In genomic region chr4:93139118-93139517, GRCh38 we compare ENCODE assay signal across 37 cellular contexts.
"Had no signal": no experiment of that assay in that cellular context is flagged by ENCODE, and none has a peak within 500 bp of the region (broad histone marks: within the 10 kb centered on the region; RNA-seq: fewer than 3 reads in every experiment).

No MANE protein-coding gene starts in this region.

- H3K27me3 Mint-ChIP-seq: activated CD4-positive, alpha-beta memory T cell treated with anti-CD3 and anti-CD28 coated beads, Interleukin-2, amount 10 ng/mL, durations not matched to agents 7 days and 5 days; activated CD8-positive, alpha-beta memory T cell treated with anti-CD3 and anti-CD28 coated beads, Interleukin-2, amount 10 ng/mL, durations not matched to agents 7 days and 5 days; activated naive CD4-positive, alpha-beta T cell treated with anti-CD3 and anti-CD28 coated beads, Interleukin-2, amount 50 U/mL, for 24 hours; activated naive CD8-positive, alpha-beta T cell treated with anti-CD3 and anti-CD28 coated beads, Interleukin-2, amount 10 ng/mL, durations not matched to agents 7 days and 5 days; activated T-helper 17 cell treated with anti-CD3 and anti-CD28 coated beads, Interleukin-2, amount 50 U/mL, for 72 hours; central memory CD8-positive, alpha-beta T cell had no signal

- H3K27ac ChIP-seq: ascending aorta, cardiac muscle cell, Peyer's patch, VCaP had no signal

- H3K4me3 ChIP-seq: ascending aorta, cardiac muscle cell, MG63, Peyer's patch had no signal

- H3K4me1 ChIP-seq: ascending aorta, Peyer's patch had no signal

- H3K36me3 Mint-ChIP-seq: activated CD8-positive, alpha-beta memory T cell treated with anti-CD3 and anti-CD28 coated beads, Interleukin-2, amount 10 ng/mL, durations not matched to agents 7 days and 5 days; activated naive CD4-positive, alpha-beta T cell treated with anti-CD3 and anti-CD28 coated beads, Interleukin-2, amount 50 U/mL, for 24 hours; activated naive CD8-positive, alpha-beta T cell treated with anti-CD3 and anti-CD28 coated beads, Interleukin-2, amount 10 ng/mL, durations not matched to agents 7 days and 5 days had no signal

- H3K36me3 ChIP-seq: ascending aorta, cardiac muscle cell, MG63, Peyer's patch had no signal

- H3K9me3 Mint-ChIP-seq: activated naive CD4-positive, alpha-beta T cell treated with anti-CD3 and anti-CD28 coated beads, Interleukin-2, amount 50 U/mL, for 24 hours; activated naive CD8-positive, alpha-beta T cell treated with anti-CD3 and anti-CD28 coated beads, Interleukin-2, amount 10 ng/mL, durations not matched to agents 7 days and 5 days; activated T-helper 17 cell treated with anti-CD3 and anti-CD28 coated beads, Interleukin-2, amount 50 U/mL, for 72 hours had no signal

- H3K27me3 ChIP-seq: ascending aorta, cardiac muscle cell, MG63, Peyer's patch had no signal

- H3K27ac Mint-ChIP-seq: activated CD4-positive, alpha-beta memory T cell treated with anti-CD3 and anti-CD28 coated beads, Interleukin-2, amount 10 ng/mL, durations not matched to agents 7 days and 5 days; activated CD8-positive, alpha-beta memory T cell treated with anti-CD3 and anti-CD28 coated beads, Interleukin-2, amount 10 ng/mL, durations not matched to agents 7 days and 5 days; activated naive CD4-positive, alpha-beta T cell treated with anti-CD3 and anti-CD28 coated beads, Interleukin-2, amount 50 U/mL, for 24 hours; activated naive CD8-positive, alpha-beta T cell treated with anti-CD3 and anti-CD28 coated beads, Interleukin-2, amount 10 ng/mL, durations not matched to agents 7 days and 5 days; activated T-cell treated with anti-CD3 and anti-CD28 coated beads, Interleukin-2, amount 50 U/mL, for 72 hours; activated T-helper 17 cell treated with anti-CD3 and anti-CD28 coated beads, Interleukin-2, amount 50 U/mL, for 72 hours had no signal

- DNase-seq: activated CD4-positive, alpha-beta memory T cell treated with anti-CD3 and anti-CD28 coated beads, Interleukin-2, amount 10 ng/mL, durations not matched to agents 7 days and 5 days; activated CD4-positive, alpha-beta T cell treated with anti-CD3 and anti-CD28 coated beads for 1 hour; activated CD4-positive, alpha-beta T cell treated with anti-CD3 and anti-CD28 coated beads for 48 hours; activated CD4-positive, CD25-positive, alpha-beta regulatory T cell; activated CD8-positive, alpha-beta memory T cell treated with anti-CD3 and anti-CD28 coated beads for 24 hours; activated CD8-positive, alpha-beta memory T cell treated with anti-CD3 and anti-CD28 coated beads, Interleukin-2, amount 10 ng/mL, durations not matched to agents 7 days and 5 days; activated effector memory CD4-positive, alpha-beta T cell treated with anti-CD3 and anti-CD28 coated beads, Interleukin-2, amount 50 U/mL, for 16 hours; activated naive CD4-positive, alpha-beta T cell treated with Interleukin-2 at 50 U/mL for 16 hours; activated naive CD8-positive, alpha-beta T cell treated with anti-CD3 and anti-CD28 coated beads, Interleukin-2, amount 10 ng/mL, durations not matched to agents 7 days and 5 days; activated T-cell treated with anti-CD3 and anti-CD28 coated beads, Interleukin-2, amount 50 U/mL, for 1 hour; activated T-cell treated with anti-CD3 and anti-CD28 coated beads, Interleukin-2, amount 50 U/mL, for 72 hours; amygdala; Kasumi-1; KG1; MG63; NCI-H1048; NCI-H1436 treated with DMSO at 0.1 percent for 48 hours; NCI-H1694 treated with DMSO at 0.1 percent for 48 hours; NCI-H2029; NCI-H345; NCI-H524 treated with DMSO at 0.1 percent for 48 hours; NCI-H748 treated with DMSO at 0.1 percent for 48 hours; NK-92 treated with Interleukin-12 subunit alpha and Interleukin-12 subunit beta, amount 100 ng/mL, for 24 hours; PC-3; Peyer's patch; RPMI8226; SIG-M5; SW 1271; T-helper 1 cell; T-helper 2 cell; T-helper 9 cell had no signal

- H3K9me3 ChIP-seq: ascending aorta, MG63, Peyer's patch had no signal

- H3K4me3 Mint-ChIP-seq: activated CD4-positive, alpha-beta memory T cell treated with anti-CD3 and anti-CD28 coated beads, Interleukin-2, amount 10 ng/mL, durations not matched to agents 7 days and 5 days; activated CD8-positive, alpha-beta memory T cell treated with anti-CD3 and anti-CD28 coated beads, Interleukin-2, amount 10 ng/mL, durations not matched to agents 7 days and 5 days; activated naive CD4-positive, alpha-beta T cell treated with anti-CD3 and anti-CD28 coated beads, Interleukin-2, amount 50 U/mL, for 24 hours; activated naive CD8-positive, alpha-beta T cell treated with anti-CD3 and anti-CD28 coated beads, Interleukin-2, amount 10 ng/mL, durations not matched to agents 7 days and 5 days; activated T-cell treated with anti-CD3 and anti-CD28 coated beads, Interleukin-2, amount 50 U/mL, for 72 hours; activated T-helper 17 cell treated with anti-CD3 and anti-CD28 coated beads, Interleukin-2, amount 50 U/mL, for 72 hours; central memory CD8-positive, alpha-beta T cell had no signal

- H3K4me1 Mint-ChIP-seq: activated CD4-positive, alpha-beta memory T cell treated with anti-CD3 and anti-CD28 coated beads, Interleukin-2, amount 10 ng/mL, durations not matched to agents 7 days and 5 days; activated CD8-positive, alpha-beta memory T cell treated with anti-CD3 and anti-CD28 coated beads, Interleukin-2, amount 10 ng/mL, durations not matched to agents 7 days and 5 days; activated naive CD4-positive, alpha-beta T cell treated with anti-CD3 and anti-CD28 coated beads, Interleukin-2, amount 50 U/mL, for 24 hours; activated naive CD8-positive, alpha-beta T cell treated with anti-CD3 and anti-CD28 coated beads, Interleukin-2, amount 10 ng/mL, durations not matched to agents 7 days and 5 days; activated T-helper 17 cell treated with anti-CD3 and anti-CD28 coated beads, Interleukin-2, amount 50 U/mL, for 72 hours; central memory CD8-positive, alpha-beta T cell had no signal

- ATAC-seq: activated CD8-positive, alpha-beta memory T cell treated with anti-CD3 and anti-CD28 coated beads, Interleukin-2, amount 10 ng/mL, durations not matched to agents 7 days and 5 days; activated T-cell treated with anti-CD3 and anti-CD28 coated beads, Interleukin-2, amount 50 U/mL, for 72 hours; activated T-helper 17 cell treated with anti-CD3 and anti-CD28 coated beads, Interleukin-2, amount 50 U/mL, for 72 hours; PC-3 had no signal
